Comparison of ENCODE assay signal across 2 cellular contexts in the genomic region with DNA sequence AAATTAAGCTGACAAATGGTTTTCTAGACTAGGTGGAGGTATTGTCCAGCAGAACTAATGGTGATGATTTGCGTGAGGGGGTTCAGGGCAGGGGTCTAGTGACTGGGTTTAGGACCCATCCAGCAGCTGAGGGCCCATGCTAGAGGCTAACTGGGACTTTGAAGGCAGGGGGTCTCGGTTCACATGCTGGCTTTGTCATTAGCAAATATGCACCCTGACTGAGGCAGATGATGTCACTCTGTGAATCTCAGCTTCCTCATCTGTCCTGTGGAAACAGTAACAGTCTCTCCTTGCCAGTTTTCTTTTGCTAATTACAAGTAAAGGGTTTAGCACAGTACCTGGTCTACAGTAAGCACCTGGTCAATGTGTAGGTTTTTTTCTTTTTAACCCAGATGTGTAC.
A peak's percentile ranks its signal among the peaks of the same experiment; 100 is the strongest.
TF ChIP-seq lines count a peak whose summit lies in the region.

No MANE protein-coding gene starts in this region.

TF ChIP-seq in HepG2, 621 proteins besides CTCF, POLR2A, EP300 and RAD21:
- TF ChIP-seq, protein P1, sequence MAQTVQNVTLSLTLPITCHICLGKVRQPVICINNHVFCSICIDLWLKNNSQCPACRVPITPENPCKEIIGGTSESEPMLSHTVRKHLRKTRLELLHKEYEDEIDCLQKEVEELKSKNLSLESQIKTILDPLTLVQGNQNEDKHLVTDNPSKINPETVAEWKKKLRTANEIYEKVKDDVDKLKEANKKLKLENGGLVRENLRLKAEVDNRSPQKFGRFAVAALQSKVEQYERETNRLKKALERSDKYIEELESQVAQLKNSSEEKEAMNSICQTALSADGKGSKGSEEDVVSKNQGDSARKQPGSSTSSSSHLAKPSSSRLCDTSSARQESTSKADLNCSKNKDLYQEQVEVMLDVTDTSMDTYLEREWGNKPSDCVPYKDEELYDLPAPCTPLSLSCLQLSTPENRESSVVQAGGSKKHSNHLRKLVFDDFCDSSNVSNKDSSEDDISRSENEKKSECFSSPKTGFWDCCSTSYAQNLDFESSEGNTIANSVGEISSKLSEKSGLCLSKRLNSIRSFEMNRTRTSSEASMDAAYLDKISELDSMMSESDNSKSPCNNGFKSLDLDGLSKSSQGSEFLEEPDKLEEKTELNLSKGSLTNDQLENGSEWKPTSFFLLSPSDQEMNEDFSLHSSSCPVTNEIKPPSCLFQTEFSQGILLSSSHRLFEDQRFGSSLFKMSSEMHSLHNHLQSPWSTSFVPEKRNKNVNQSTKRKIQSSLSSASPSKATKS (CRISPR knock-in tag; IDR thresholded peaks at IDR 0.05), result no peak
- TF ChIP-seq ZNF335 (CRISPR knock-in tag; IDR thresholded peaks at IDR 0.05) (no peak), MAFK (conservative IDR thresholded peaks at IDR 0.05 in 1 of 2, IDR thresholded peaks at IDR 0.05 in 1 of 2; ENCODE audit: low read length in 2 of 2) (peak in 1 of 2 experiments; percentile 34; a peak in 1 of 4 replicates), MAFF (IDR thresholded peaks at IDR 0.05; ENCODE audit: low read depth, low read length) (0 out of 2 replicates have a peak, but pooled peaks have one; percentile 10), ZNF720 (CRISPR knock-in tag; IDR thresholded peaks at IDR 0.05) (no peak), YEATS4 (CRISPR knock-in tag; IDR thresholded peaks at IDR 0.05; ENCODE audit: borderline replicate concordance) (no peak)
- TF ChIP-seq, protein P2, sequence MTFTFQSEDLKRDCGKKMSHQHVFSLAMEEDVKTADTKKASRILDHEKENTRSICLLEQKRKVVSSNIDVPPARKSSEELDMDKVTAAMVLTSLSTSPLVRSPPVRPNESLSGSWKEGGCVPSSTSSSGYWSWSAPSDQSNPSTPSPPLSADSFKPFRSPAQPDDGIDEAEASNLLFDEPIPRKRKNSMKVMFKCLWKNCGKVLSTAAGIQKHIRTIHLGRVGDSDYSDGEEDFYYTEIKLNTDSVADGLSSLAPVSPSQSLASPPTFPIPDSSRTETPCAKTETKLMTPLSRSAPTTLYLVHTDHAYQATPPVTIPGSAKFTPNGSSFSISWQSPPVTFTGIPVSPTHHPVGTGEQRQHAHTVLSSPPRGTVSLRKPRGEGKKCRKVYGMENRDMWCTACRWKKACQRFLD (CRISPR knock-in tag; IDR thresholded peaks at IDR 0.05; ENCODE audit: borderline replicate concordance), result no peak
- TF ChIP-seq, protein P3, sequence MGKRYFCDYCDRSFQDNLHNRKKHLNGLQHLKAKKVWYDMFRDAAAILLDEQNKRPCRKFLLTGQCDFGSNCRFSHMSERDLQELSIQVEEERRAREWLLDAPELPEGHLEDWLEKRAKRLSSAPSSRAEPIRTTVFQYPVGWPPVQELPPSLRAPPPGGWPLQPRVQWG (CRISPR knock-in tag; IDR thresholded peaks at IDR 0.05; ENCODE audit: borderline replicate concordance, low read depth), result no peak

TF ChIP-seq in IMR-90, 13 proteins besides CTCF, POLR2A, EP300 and RAD21:
- TF ChIP-seq, protein P4, sequence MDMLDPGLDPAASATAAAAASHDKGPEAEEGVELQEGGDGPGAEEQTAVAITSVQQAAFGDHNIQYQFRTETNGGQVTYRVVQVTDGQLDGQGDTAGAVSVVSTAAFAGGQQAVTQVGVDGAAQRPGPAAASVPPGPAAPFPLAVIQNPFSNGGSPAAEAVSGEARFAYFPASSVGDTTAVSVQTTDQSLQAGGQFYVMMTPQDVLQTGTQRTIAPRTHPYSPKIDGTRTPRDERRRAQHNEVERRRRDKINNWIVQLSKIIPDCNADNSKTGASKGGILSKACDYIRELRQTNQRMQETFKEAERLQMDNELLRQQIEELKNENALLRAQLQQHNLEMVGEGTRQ (IDR thresholded peaks at IDR 0.05; ENCODE audit: low read depth, low read length), result no peak
- TF ChIP-seq SMC3 (IDR thresholded peaks at IDR 0.05; ENCODE audit: low read depth, low read length) (no peak), NFE2L2 (IDR thresholded peaks at IDR 0.05; ENCODE audit: low read depth, low read length) (no peak), FOS (IDR thresholded peaks at IDR 0.05; ENCODE audit: low read depth, low read length) (no peak), MAZ (IDR thresholded peaks at IDR 0.05; ENCODE audit: borderline replicate concordance, low read depth, low read length) (no peak), CEBPB (IDR thresholded peaks at IDR 0.05; ENCODE audit: low read depth, low read length) (no peak), MAFK (IDR thresholded peaks at IDR 0.05; ENCODE audit: low read depth, low read length) (no peak), RFX5 (IDR thresholded peaks at IDR 0.05; ENCODE audit: low read depth, low read length) (no peak), MXI1 (IDR thresholded peaks at IDR 0.05; ENCODE audit: borderline replicate concordance, low read depth, low read length) (no peak), RCOR1 (IDR thresholded peaks at IDR 0.05; ENCODE audit: insufficient replicate concordance, low read length) (no peak), BHLHE40 (IDR thresholded peaks at IDR 0.05; ENCODE audit: low read depth, low read length) (no peak), CHD1 (IDR thresholded peaks at IDR 0.05; ENCODE audit: low read depth, low read length) (no peak)
- TF ChIP-seq, protein P5, sequence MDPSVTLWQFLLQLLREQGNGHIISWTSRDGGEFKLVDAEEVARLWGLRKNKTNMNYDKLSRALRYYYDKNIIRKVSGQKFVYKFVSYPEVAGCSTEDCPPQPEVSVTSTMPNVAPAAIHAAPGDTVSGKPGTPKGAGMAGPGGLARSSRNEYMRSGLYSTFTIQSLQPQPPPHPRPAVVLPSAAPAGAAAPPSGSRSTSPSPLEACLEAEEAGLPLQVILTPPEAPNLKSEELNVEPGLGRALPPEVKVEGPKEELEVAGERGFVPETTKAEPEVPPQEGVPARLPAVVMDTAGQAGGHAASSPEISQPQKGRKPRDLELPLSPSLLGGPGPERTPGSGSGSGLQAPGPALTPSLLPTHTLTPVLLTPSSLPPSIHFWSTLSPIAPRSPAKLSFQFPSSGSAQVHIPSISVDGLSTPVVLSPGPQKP (IDR thresholded peaks at IDR 0.05; ENCODE audit: borderline replicate concordance, low read depth, low read length), result no peak
TF ChIP-seq in IMR-90: peak in this region for 0.
